ENCODE assay signal across 9 cellular contexts in genomic region chr2:68185541-68186164, GRCh38. TPM values are rescaled to one million over a fixed set of nuclear protein-coding genes. Genes with fewer than 3 reads are reported as not detected.
A peak's percentile ranks its signal among the peaks of the same experiment; 100 is the strongest.
DNase-seq lines count a peak whose midpoint lies in the region; TF ChIP-seq lines count a peak whose summit lies in the region.
"Had no signal": no experiment of that assay in that cellular context is flagged by ENCODE, and none has a peak within 500 bp of the region (broad histone marks: within the 10 kb centered on the region; RNA-seq: fewer than 3 reads in every experiment).

No MANE protein-coding gene starts in this region.

- no peak overlapping the region for H3K18ac ChIP-seq in H9 (ENCODE audit: insufficient read length, low read depth, low read length)

- peaks cover 3% of the 10 kb centered on the region for H3K79me1 ChIP-seq in H9 (ENCODE audit: insufficient read depth, low read depth, low read length, poor library complexity, severe bottlenecking)

- no peak for TF ChIP-seq POLR2A in Peyer's patch (IDR thresholded peaks at IDR 0.05)

- no peak overlapping the region for H2BK5ac ChIP-seq in H9 (ENCODE audit: insufficient read length, low read length)

- H3K4ac ChIP-seq in H9 (ENCODE audit: low read depth, low read length) = no peak overlapping the region

- no peak overlapping the region for H4K91ac ChIP-seq in H9 (ENCODE audit: insufficient read length, low read depth, low read length)

- H3K4me1 ChIP-seq in H9 (ENCODE audit: insufficient read depth, low read length) = no peaks in the 10 kb centered on the region
- H3K4me1 ChIP-seq in Peyer's patch = peaks cover 0 to 9% (median 0%) of the 10 kb centered on the region in 4 donors

- intact Hi-C loops in activated naive CD4-positive, alpha-beta T cell treated with anti-CD3 and anti-CD28 coated beads for 36 hours (cut with micrococcal nuclease) = loop anchor here (2.0 kb wide), 1 partner anchor 63 kb away; no protein-coding TSS in a partner anchor

- H3K9me3 Mint-ChIP-seq in H9 = no peaks in the 10 kb centered on the region
- H3K9me3 Mint-ChIP-seq in activated naive CD4-positive, alpha-beta T cell treated with anti-CD3 and anti-CD28 coated beads for 36 hours = no peaks in the 10 kb centered on the region

- H3K9me3 ChIP-seq in H9 (ENCODE audit: control insufficient read depth, low read depth, low read length) = no peaks in the 10 kb centered on the region
- H3K9me3 ChIP-seq in Peyer's patch = no peaks in the 10 kb centered on the region

- no peak overlapping the region for H3K4me3 ChIP-seq in Peyer's patch
- no peak overlapping the region for H3K4me3 ChIP-seq in coronary artery
- H3K4me3 ChIP-seq: SK-N-MC had no signal

- H3K56ac ChIP-seq in H9 (ENCODE audit: insufficient read length, low read depth, low read length) = no peak overlapping the region

- no peak overlapping the region for H3K4me3 Mint-ChIP-seq in H9
- no peak overlapping the region for H3K4me3 Mint-ChIP-seq in activated naive CD4-positive, alpha-beta T cell treated with anti-CD3 and anti-CD28 coated beads for 36 hours

- H2BK120ac ChIP-seq in H9 (ENCODE audit: low read depth, low read length, poor library complexity, severe bottlenecking) = no peak overlapping the region

- no peak overlapping the region for H4K8ac ChIP-seq in H9 (replicated peaks; ENCODE audit: insufficient read length, low read depth, low read length)

- H3K36me3 Mint-ChIP-seq in H9 (ENCODE audit: insufficient read depth in 1 of 3, low read depth in 3 of 3) = peaks cover 7 to 35% (median 29%) of the 10 kb centered on the region in 3 experiments; a peak in 6 of 7 replicates
- peaks cover 16% of the 10 kb centered on the region for H3K36me3 Mint-ChIP-seq in activated naive CD4-positive, alpha-beta T cell treated with anti-CD3 and anti-CD28 coated beads for 36 hours (ENCODE audit: low read depth)

- DNase-seq in CMK (ENCODE audit: low read depth) (peak; percentile 53), H9 (peak; percentile 62), Peyer's patch (peak; percentile 29 to 69 (median 53)), iPS DF 4.7 (ENCODE audit: extremely low read depth, low spot score) (peak; percentile 33), coronary artery (ENCODE audit: low spot score) (no peak), medulla oblongata (ENCODE audit: extremely low spot score) (no peak)
- peak; percentile 67 for DNase-seq in activated naive CD4-positive, alpha-beta T cell treated with anti-CD3 and anti-CD28 coated beads for 36 hours
- peak; percentile 12 for DNase-seq in stimulated activated CD8-positive, alpha-beta memory T cell treated with anti-CD3 and anti-CD28 coated beads, Interleukin-12 subunit alpha, Interleukin-12 subunit beta, amount 100 ng/mL, for 4 hours (ENCODE audit: low read depth)

- H3K36me3 ChIP-seq in Peyer's patch = peaks cover 0 to 22% (median 0%) of the 10 kb centered on the region in 3 donors

- no peak overlapping the region for H3K23ac ChIP-seq in H9 (ENCODE audit: insufficient read length, low read depth, low read length)

- H3K27me3 Mint-ChIP-seq in H9 (ENCODE audit: low read depth) = no peaks in the 10 kb centered on the region
- no peaks in the 10 kb centered on the region for H3K27me3 Mint-ChIP-seq in activated naive CD4-positive, alpha-beta T cell treated with anti-CD3 and anti-CD28 coated beads for 36 hours (ENCODE audit: low read depth)

- H3K27ac ChIP-seq in H9 (ENCODE audit: insufficient read length, low read depth, low read length) (no peak overlapping the region), Peyer's patch (no peak overlapping the region), coronary artery (no peak overlapping the region)
- H3K27ac ChIP-seq: SK-N-MC had no signal

- TF ChIP-seq CTCF in H9 (conservative IDR thresholded peaks at IDR 0.05) (peak; percentile 90), Peyer's patch (IDR thresholded peaks at IDR 0.05) (peak; percentile 13 to 53 (median 32)), coronary artery (IDR thresholded peaks at IDR 0.05) (no peak)

- no peaks in the 10 kb centered on the region for H4K20me1 ChIP-seq in H9 (ENCODE audit: control insufficient read depth, insufficient read depth, insufficient read length)

- H3K14ac ChIP-seq in H9 (ENCODE audit: insufficient read depth, low read length) = no peak overlapping the region

- H3K27me3 ChIP-seq in H9 (ENCODE audit: insufficient read depth, low read length) (no peaks in the 10 kb centered on the region), Peyer's patch (no peaks in the 10 kb centered on the region)

- H3K4me1 Mint-ChIP-seq in H9 = peaks cover 5 to 8% of the 10 kb centered on the region in 2 experiments; a peak in 3 of 4 replicates
- H3K4me1 Mint-ChIP-seq in activated naive CD4-positive, alpha-beta T cell treated with anti-CD3 and anti-CD28 coated beads for 36 hours (ENCODE audit: low read depth) = peaks cover 32% of the 10 kb centered on the region

- H3K79me2 ChIP-seq in H9 (ENCODE audit: insufficient read depth, low read length) = peaks cover 2% of the 10 kb centered on the region; the same call in 1 of the 2 replicates

- CTCF ChIA-PET in activated naive CD4-positive, alpha-beta T cell treated with anti-CD3 and anti-CD28 coated beads for 36 hours (lab: Charles Lee) = interaction anchor here (0.6 to 3.2 kb wide), 24 partner anchors 10 to 1590 kb away, joined by 3 to 20 read pairs (median 4); no protein-coding TSS in a partner anchor

- H2BK12ac ChIP-seq in H9 (ENCODE audit: insufficient read length, low read depth, low read length) = no peak overlapping the region

- no peak overlapping the region for H3K9ac ChIP-seq in H9 (ENCODE audit: extremely low read depth, insufficient read length, low read length)

- H3K23me2 ChIP-seq in H9 (ENCODE audit: insufficient read length, low read depth, low read length, poor library complexity, severe bottlenecking) = no peaks in the 10 kb centered on the region

- no peak overlapping the region for H3K4me2 ChIP-seq in H9 (ENCODE audit: insufficient read depth, insufficient read length, low read length)

- H2BK20ac ChIP-seq in H9 (ENCODE audit: low read depth, low read length, poor library complexity, severe bottlenecking) = no peak overlapping the region

- no peak overlapping the region for H3T11ph ChIP-seq in H9 (ENCODE audit: low read length)

- no peak overlapping the region for H2AK5ac ChIP-seq in H9 (ENCODE audit: insufficient read length, low read length)

- no peak overlapping the region for H4K5ac ChIP-seq in H9 (ENCODE audit: insufficient read length, low read depth, low read length)

- H3K27ac Mint-ChIP-seq in H9 = no peak overlapping the region; a peak in 1 of 7 replicates
- H3K27ac Mint-ChIP-seq in activated naive CD4-positive, alpha-beta T cell treated with anti-CD3 and anti-CD28 coated beads for 36 hours = no peak overlapping the region

- no peak overlapping the region for H2BK15ac ChIP-seq in H9 (ENCODE audit: low read depth, low read length)

- WGBS in H9 (ENCODE audit: extremely low coverage, insufficient read length, low lambda C conversion rate) = no CpG with 5 or more reads among the region's 5 CpGs

- no peak overlapping the region for H2AFZ ChIP-seq in H9 (ENCODE audit: low read length)

RNA-seq across cellular contexts. Expression of gene PNO1, which starts 28.0 kb away (rescaled TPM):
- total RNA-seq in H9 (2021) (46.4 and 46.5 TPM in 2 replicates), Peyer's patch (10 to 100 TPM in 1 of 4 donors, 1 to 10 TPM in 3; 4.9 to 14.9 (median 5.7) TPM)
- 10 to 100 TPM; 14.5 to 14.6 TPM for total RNA-seq in activated naive CD4-positive, alpha-beta T cell treated with anti-CD3 and anti-CD28 coated beads for 36 hours

Comparison
In these comparisons a context has a peak if more than half of its experiments do, and no peak if none do; other contexts are left out.
1. DNase-seq: peak in CMK (single experiment), H9 (single experiment), Peyer's patch (3 of 3), activated naive CD4-positive, alpha-beta T cell treated with anti-CD3 and anti-CD28 coated beads for 36 hours (single experiment), iPS DF 4.7 (single experiment) and stimulated activated CD8-positive, alpha-beta memory T cell treated with anti-CD3 and anti-CD28 coated beads, Interleukin-12 subunit alpha, Interleukin-12 subunit beta, amount 100 ng/mL, for 4 hours (single experiment); none in coronary artery (single experiment) and medulla oblongata (single experiment).